In the genomic region with DNA sequence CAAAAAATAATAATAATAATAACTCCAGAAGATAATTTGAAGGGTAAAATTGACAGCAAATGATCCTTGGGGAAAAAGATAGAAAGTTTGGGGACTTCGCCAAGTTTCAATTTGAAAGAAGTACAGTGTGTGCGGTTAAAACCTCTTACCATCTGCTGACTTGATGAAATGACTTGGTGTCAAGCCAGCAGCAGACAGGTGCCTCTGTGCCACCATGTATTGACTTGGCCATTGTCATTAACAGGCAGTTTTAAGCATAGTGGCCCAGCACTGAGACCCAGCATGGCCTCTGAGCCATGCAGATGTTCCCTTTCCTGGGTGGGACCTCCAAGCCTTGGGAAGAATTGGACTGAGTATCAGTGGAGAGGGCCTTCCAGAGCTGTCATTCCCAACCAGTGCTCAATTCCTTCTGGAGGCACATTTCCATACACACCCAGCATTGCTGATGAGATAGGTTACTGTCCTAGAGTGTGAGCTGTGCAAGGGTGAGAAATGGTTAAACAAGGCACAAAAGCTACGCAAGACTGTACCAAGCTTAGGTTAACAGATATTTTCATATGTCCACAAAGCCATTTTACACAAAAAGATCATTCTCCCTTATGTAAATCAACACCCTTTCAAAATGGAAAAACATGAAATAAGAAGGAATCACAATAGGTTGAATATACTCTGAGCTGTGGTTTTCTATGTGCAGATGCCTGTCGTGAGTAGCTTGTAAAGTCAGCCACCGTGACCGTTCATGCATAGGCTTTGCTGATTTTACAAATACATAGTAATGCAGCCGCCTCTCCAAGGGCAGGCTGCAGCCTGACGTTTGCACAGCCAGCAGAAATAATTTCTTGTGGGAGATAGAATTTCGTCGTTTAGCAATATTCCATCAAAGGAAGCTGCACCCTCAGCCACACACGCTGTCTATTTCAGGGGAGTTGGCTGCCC, we compare ENCODE assay signal across 9 cellular contexts. TPM values are rescaled to one million over a fixed set of nuclear protein-coding genes. Genes with fewer than 3 reads are reported as not detected.
DNase-seq lines count a peak whose midpoint lies in the region; ATAC-seq, FAIRE-seq and TF ChIP-seq lines count a peak whose summit lies in the region.
"Had no signal": no experiment of that assay in that cellular context is flagged by ENCODE, and none has a peak within 500 bp of the region (broad histone marks: within the 10 kb centered on the region; RNA-seq: fewer than 3 reads in every experiment).

No MANE protein-coding gene starts in this region.

- FAIRE-seq in GM12892 (lab: Jason Lieb, UNC) (peak; percentile 94), GM12878 (lab: Jason Lieb, UNC) (no peak)

- H3K4me2 ChIP-seq in GM12878 (ENCODE audit: control insufficient read depth, insufficient read depth), result peak overlapping the region; percentile 5

- no peaks in the 10 kb centered on the region for H3K36me3 Mint-ChIP-seq in immature natural killer cell
- no peaks in the 10 kb centered on the region for H3K36me3 Mint-ChIP-seq in activated naive CD4-positive, alpha-beta T cell treated with anti-CD3 and anti-CD28 coated beads, Interleukin-2, amount 10 ng/mL, durations not matched to agents 7 days and 5 days

- H3K27ac ChIP-seq in GM12878 (ENCODE audit: control insufficient read depth, insufficient read depth), result 0 out of 2 replicates have a peak overlapping the region, but pooled peaks have one; percentile 34

- no TSS peak for BruUV-seq in GM12878 (replicated peaks; lab: Mats Ljungman, UMichigan)

- POLR2A ChIA-PET in GM12878 (lab: Charles Lee), result interaction anchor here (0.7 to 1.0 kb wide), 3 partner anchors 41 to 69 kb away, joined by 3 to 6 read pairs (median 4); no protein-coding TSS in a partner anchor

- no peaks in the 10 kb centered on the region for H3K27me3 ChIP-seq in GM12878 (replicated peaks in 1 of 2; ENCODE audit: control insufficient read depth in 2 of 2, insufficient read depth in 2 of 2, low read length in 1 of 2)

- RAD21 ChIA-PET in GM12878 (lab: Charles Lee; ENCODE audit: unreplicated experiment), result interaction anchor here (0.9 to 1.9 kb wide), 15 partner anchors 9 to 94 kb away, joined by 3 to 13 read pairs (median 4); no protein-coding TSS in a partner anchor

- intact Hi-C loops in GM12878 (cut with micrococcal nuclease; ENCODE audit: unreplicated experiment), result no loop called here

- H3K27me3 Mint-ChIP-seq in immature natural killer cell (ENCODE audit: low read depth in 3 of 3), result peaks cover 1 to 7% (median 6%) of the 10 kb centered on the region in 3 donors
- peaks cover 15% of the 10 kb centered on the region for H3K27me3 Mint-ChIP-seq in activated naive CD4-positive, alpha-beta T cell treated with anti-CD3 and anti-CD28 coated beads, Interleukin-2, amount 10 ng/mL, durations not matched to agents 7 days and 5 days

- DNase-seq in GM12892 (ENCODE audit: insufficient read length), result no peak
- DNase-seq in H4 (ENCODE audit: low spot score), result peak; percentile 22
- peak; percentile 10 to 11 for DNase-seq in Kasumi-1 (lab: John Stamatoyannopoulos, UW)
- DNase-seq in GM12878 (ENCODE audit: low read depth, low spot score), result peak; percentile 40
- no peak for DNase-seq in RKO (ENCODE audit: low spot score)
- no peak for DNase-seq in immature natural killer cell
- no peak for DNase-seq in activated naive CD4-positive, alpha-beta T cell treated with anti-CD3 and anti-CD28 coated beads, Interleukin-2, amount 10 ng/mL, durations not matched to agents 7 days and 5 days
- DNase-seq in MV-4-11 (lab: John Stamatoyannopoulos, UW), result no peak
- DNase-seq: KG1 had no signal

- no peak for TF ChIP-seq CTCF in GM12878 (IDR thresholded peaks at IDR 0.05 in 2 of 3, conservative IDR thresholded peaks at IDR 0.05 in 1 of 3; ENCODE audit: control insufficient read depth in 2 of 3, extremely low read depth in 1 of 3, insufficient read depth in 1 of 3, low read depth in 3 of 3, low read length in 3 of 3)

- no peaks in the 10 kb centered on the region for H3K4me1 Mint-ChIP-seq in immature natural killer cell
- H3K4me1 Mint-ChIP-seq in activated naive CD4-positive, alpha-beta T cell treated with anti-CD3 and anti-CD28 coated beads, Interleukin-2, amount 10 ng/mL, durations not matched to agents 7 days and 5 days, result peaks cover 6% of the 10 kb centered on the region

- H3K4me1 ChIP-seq in GM12878 (ENCODE audit: control insufficient read depth, insufficient read depth, low read length), result peaks cover 16% of the 10 kb centered on the region

- no peaks in the 10 kb centered on the region for H3K36me3 ChIP-seq in GM12878 (ENCODE audit: control insufficient read depth in 2 of 2, insufficient read depth in 2 of 2, low read length in 1 of 2)

- H3K4me3 ChIP-seq in GM12878, result no peak overlapping the region

- SMC1A ChIA-PET in GM12878 (lab: Charles Lee; ENCODE audit: uncharacterized antibody, unreplicated experiment), result interaction anchor here (0.7 to 5.2 kb wide), 18 partner anchors 10 to 196 kb away, joined by 3 to 32 read pairs (median 3); a partner anchor contains a TSS

- no peaks in the 10 kb centered on the region for H4K20me1 ChIP-seq in GM12878 (ENCODE audit: control insufficient read depth, insufficient read depth)

- H3K4me3 Mint-ChIP-seq in immature natural killer cell, result no peak overlapping the region
- no peak overlapping the region for H3K4me3 Mint-ChIP-seq in activated naive CD4-positive, alpha-beta T cell treated with anti-CD3 and anti-CD28 coated beads, Interleukin-2, amount 10 ng/mL, durations not matched to agents 7 days and 5 days

- no peaks in the 10 kb centered on the region for H3K9me3 Mint-ChIP-seq in immature natural killer cell
- no peaks in the 10 kb centered on the region for H3K9me3 Mint-ChIP-seq in activated naive CD4-positive, alpha-beta T cell treated with anti-CD3 and anti-CD28 coated beads, Interleukin-2, amount 10 ng/mL, durations not matched to agents 7 days and 5 days

- peak; percentile 92 for ATAC-seq in GM12878

- H3K79me2 ChIP-seq in GM12878 (ENCODE audit: control insufficient read depth, insufficient read depth, low read length), result no peaks in the 10 kb centered on the region

- peak overlapping the region; percentile 52 for H2AFZ ChIP-seq in GM12878 (ENCODE audit: control insufficient read depth, low read depth, low read length)

- TF ChIP-seq POLR2A in GM12892 (IDR thresholded peaks at IDR 0.05; ENCODE audit: low read depth, low read length), result no peak
- no peak for TF ChIP-seq POLR2A in GM12878 (IDR thresholded peaks at IDR 0.05; ENCODE audit: low read depth, low read length)

- no peaks in the 10 kb centered on the region for H3K9me3 ChIP-seq in GM12878 (replicated peaks; ENCODE audit: control insufficient read depth, insufficient read depth, low read length)

- TF ChIP-seq RAD21 in GM12878 (IDR thresholded peaks at IDR 0.05; ENCODE audit: insufficient read depth, low read depth, low read length), result no peak

- no peak overlapping the region for H3K9ac ChIP-seq in GM12878 (ENCODE audit: control insufficient read depth, insufficient read depth, low read length)

- in situ Hi-C loops in GM12878 (cut with MboI), result no loop called here

- H3K27ac Mint-ChIP-seq in immature natural killer cell, result no peak overlapping the region
- H3K27ac Mint-ChIP-seq in activated naive CD4-positive, alpha-beta T cell treated with anti-CD3 and anti-CD28 coated beads, Interleukin-2, amount 10 ng/mL, durations not matched to agents 7 days and 5 days, result no peak overlapping the region

- WGBS in GM12878 (ENCODE audit: insufficient coverage, insufficient replicate concordance, low lambda C conversion rate, missing lambda C conversion rate), result 7% methylated on average over 11 of the region's 11 CpGs

- CTCF ChIA-PET in GM12878 (lab: Yijun Ruan, JAX), result interaction anchor here (0.5 to 1.7 kb wide), 11 partner anchors 9 to 1546 kb away, joined by 3 to 5 read pairs (median 3); a partner anchor contains a TSS
- CTCF ChIA-PET in activated naive CD4-positive, alpha-beta T cell treated with anti-CD3 and anti-CD28 coated beads, Interleukin-2, amount 10 ng/mL, durations not matched to agents 7 days and 5 days (lab: Charles Lee), result no interaction called here

- no peak; a peak in 1 of 4 replicates for TF ChIP-seq EP300 in GM12878 (IDR thresholded peaks at IDR 0.05; ENCODE audit: borderline replicate concordance in 1 of 2, control insufficient read depth in 1 of 2, low read depth in 2 of 2, low read length in 2 of 2)

TF ChIP-seq in GM12878, 131 proteins besides CTCF, POLR2A, EP300 and RAD21 (continues in another document):
- TF ChIP-seq CREM (IDR thresholded peaks at IDR 0.05; ENCODE audit: low read depth), result peak; percentile 30; the same call in 1 of the 2 replicates
- TF ChIP-seq PAX8 (IDR thresholded peaks at IDR 0.05), result 0 out of 2 replicates have a peak, but pooled peaks have one; percentile 62
- TF ChIP-seq BRCA1 (IDR thresholded peaks at IDR 0.05; ENCODE audit: low read depth, low read length), result no peak
- no peak for TF ChIP-seq KAT2A (conservative IDR thresholded peaks at IDR 0.05; ENCODE audit: control insufficient read depth, low read depth, low read length)

RNA-seq across cellular contexts. Expression of a gene that starts 59.4 kb away (rescaled TPM):
- polyA plus RNA-seq in GM12892 (2012; ENCODE audit: missing spikeins), result 61.2 TPM
- 10.0 and 17.9 TPM in 2 replicates for total RNA-seq in H4 (2014; rRNA removed; shearing (Covaris generic))
- total RNA-seq in GM12878 (2013; cell fraction: nucleolus; rRNA removed), result 401 and 420 TPM in 2 replicates
- total RNA-seq in GM12878 (2014; rRNA removed), result 56.4 and 73.7 TPM in 2 replicates
- total RNA-seq in GM12878 (2014; rRNA removed; fragmentation: Illumina TruSeq; extraction: Trizol), result 118 and 122 TPM in 2 replicates
- 60.4 and 61.3 TPM in 2 replicates for total RNA-seq in GM12878 (2021)
- polyA plus RNA-seq in GM12878 (2011; ENCODE audit: low read depth), result 43.9 TPM
- 51.9 and 67.4 TPM in 2 replicates for polyA plus RNA-seq in GM12878 (2011; rRNA removed)
- 14.5 and 19.1 TPM in 2 replicates for polyA plus RNA-seq in GM12878 (2011; cell fraction: cytosol; rRNA removed)
- 95.0 and 104 TPM in 2 replicates for polyA plus RNA-seq in GM12878 (2011; cell fraction: nucleus; rRNA removed)
- polyA plus RNA-seq in GM12878 (2012), result 48.5 and 61.3 TPM in 2 replicates
- 55.8 and 82.0 TPM in 2 replicates for polyA plus RNA-seq in GM12878 (2014; fragmentation: Illumina TruSeq; extraction: Trizol)
- 10 to 100 TPM; 40.2 to 42.5 TPM for polyA plus RNA-seq in GM12878 (2014; fragmentation: Nextera tagmentation; extraction: Ambion mirVana)
- 34.6 and 42.0 TPM in 2 replicates for polyA plus RNA-seq in GM12878 (2014; rRNA removed)
- polyA plus RNA-seq in GM12878 (2016; fragmentation: Nextera tagmentation; extraction: Ambion mirVana), result 10 to 100 TPM; 35.8 to 37.4 TPM
- 87.7 and 134 TPM in 2 replicates for polyA minus RNA-seq in GM12878 (2011; rRNA and poly(A)+ RNA removed)
- 21.4 and 22.9 TPM in 2 replicates for polyA minus RNA-seq in GM12878 (2011; cell fraction: cytosol; rRNA and poly(A)+ RNA removed)
- 101 and 142 TPM in 2 replicates for polyA minus RNA-seq in GM12878 (2011; cell fraction: nucleus; rRNA and poly(A)+ RNA removed)
- 10 to 100 TPM; 22.3 to 70.1 (median 59.4) TPM for polyA plus RNA-seq in immature natural killer cell

Comparison
In these comparisons a context has a peak if more than half of its experiments do, and no peak if none do; other contexts are left out.
1. DNase-seq: peak in H4 (single experiment), Kasumi-1 (2 of 2) and GM12878 (single experiment); none in GM12892 (single experiment), RKO (single experiment), immature natural killer cell (0 of 3), activated naive CD4-positive, alpha-beta T cell treated with anti-CD3 and anti-CD28 coated beads, Interleukin-2, amount 10 ng/mL, durations not matched to agents 7 days and 5 days (single experiment) and MV-4-11 (single experiment).